Comparison of ENCODE assay signal across 11 cellular contexts in genomic region chr12:120100630-120101029, GRCh38. TPM values are rescaled to one million over a fixed set of nuclear protein-coding genes. Genes with fewer than 3 reads are reported as not detected.
DNase-seq lines count a peak whose midpoint lies in the region; ATAC-seq and TF ChIP-seq lines count a peak whose summit lies in the region.
"Had no signal": no experiment of that assay in that cellular context is flagged by ENCODE, and none has a peak within 500 bp of the region (broad histone marks: within the 10 kb centered on the region; RNA-seq: fewer than 3 reads in every experiment).

No MANE protein-coding gene starts in this region.

- H3K27ac ChIP-seq in dorsolateral prefrontal cortex (peak overlapping the region in 54 of 59 donors; percentile 11 to 88 (median 68)), thyroid gland (no peak overlapping the region)

- WGBS in thyroid gland, 2 donors = 46 to 59% methylated on average over 14 to 21 of the region's 21 CpGs

- H3K4me1 ChIP-seq in thyroid gland = peaks cover 0 to 22% of the 10 kb centered on the region in 2 donors

- peaks cover 0 to 5% of the 10 kb centered on the region in 2 donors for H3K36me3 Mint-ChIP-seq in activated naive CD4-positive, alpha-beta T cell treated with anti-CD3 and anti-CD28 coated beads, Interleukin-2, amount 50 U/mL, for 72 hours

- no peaks in the 10 kb centered on the region for H3K9me3 ChIP-seq in thyroid gland
- H3K9me3 ChIP-seq: mucosa of descending colon had no signal

- H3K4me3 ChIP-seq in dorsolateral prefrontal cortex (peak overlapping the region in 15 of 59 donors; percentile 2 to 33 (median 22)), thyroid gland (replicated peaks in 1 of 3) (no peak overlapping the region)
- H3K4me3 ChIP-seq: mucosa of descending colon had no signal

- no peak for TF ChIP-seq POLR2A in thyroid gland (IDR thresholded peaks at IDR 0.05)

- peak; percentile 34 for DNase-seq in NCI-H2227 (lab: John Stamatoyannopoulos, UW; ENCODE audit: unreplicated experiment)
- no peak for DNase-seq in NCI-H2227 treated with DMSO at 0.1 percent for 48 hours (lab: John Stamatoyannopoulos, UW)
- peak; percentile 46 to 85 (median 74) for DNase-seq in dorsolateral prefrontal cortex
- DNase-seq in medulla oblongata (ENCODE audit: extremely low spot score) = peak; percentile 93
- peak; percentile 73 to 77 for DNase-seq in thyroid gland
- DNase-seq in activated naive CD4-positive, alpha-beta T cell treated with anti-CD3 and anti-CD28 coated beads, Interleukin-2, amount 50 U/mL, for 72 hours (ENCODE audit: low spot score in 2 of 2) = no peak
- no peak for DNase-seq in GM19240 (ENCODE audit: insufficient read length, low spot score)
- DNase-seq: activated CD4-positive, alpha-beta T cell treated with anti-CD3 and anti-CD28 coated beads for 48 hours; PC-3 had no signal

- peaks cover 35 to 42% of the 10 kb centered on the region in 2 donors for H3K36me3 ChIP-seq in thyroid gland

- H3K27me3 ChIP-seq in dorsolateral prefrontal cortex = no peaks in the 10 kb centered on the region
- H3K27me3 ChIP-seq in thyroid gland = no peaks in the 10 kb centered on the region

- H3K9me3 Mint-ChIP-seq in activated naive CD4-positive, alpha-beta T cell treated with anti-CD3 and anti-CD28 coated beads, Interleukin-2, amount 50 U/mL, for 72 hours = no peaks in the 10 kb centered on the region

- H3K27ac Mint-ChIP-seq in activated naive CD4-positive, alpha-beta T cell treated with anti-CD3 and anti-CD28 coated beads, Interleukin-2, amount 50 U/mL, for 72 hours = no peak overlapping the region

- TF ChIP-seq CTCF in dorsolateral prefrontal cortex (IDR thresholded peaks at IDR 0.05 in 54 of 56, conservative IDR thresholded peaks at IDR 0.05 in 2 of 56; ENCODE audit: low read depth in 1 of 56, partially characterized antibody in 56 of 56) (no peak), thyroid gland (IDR thresholded peaks at IDR 0.05) (no peak)

- intact Hi-C loops in dorsolateral prefrontal cortex (cut with DNase I) (no loop called here), thyroid gland (cut with DNase I) (no loop called here)

- no peak for ATAC-seq in activated naive CD4-positive, alpha-beta T cell treated with anti-CD3 and anti-CD28 coated beads, Interleukin-2, amount 50 U/mL, for 72 hours
- no peak for ATAC-seq in HG02571 (IDR thresholded peaks at IDR 0.05; ENCODE audit: unreplicated experiment)
- ATAC-seq: mucosa of descending colon, PC-3 had no signal

RNA-seq across cellular contexts. Expression of gene RAB35, which starts 15.9 kb away (rescaled TPM):
- total RNA-seq in dorsolateral prefrontal cortex (10 to 100 TPM; 35.0 to 69.2 (median 52.4) TPM), thyroid gland (10 to 100 TPM; 14.9 to 19.9 (median 17.4) TPM)
- 10 to 100 TPM; 38.7 to 59.6 TPM for total RNA-seq in activated naive CD4-positive, alpha-beta T cell treated with anti-CD3 and anti-CD28 coated beads, Interleukin-2, amount 50 U/mL, for 72 hours

Comparison
In these comparisons a context has a peak if more than half of its experiments do, and no peak if none do; other contexts are left out.
1. DNase-seq: peak in NCI-H2227 (single experiment), dorsolateral prefrontal cortex (10 of 10), medulla oblongata (single experiment) and thyroid gland (2 of 2); none in NCI-H2227 treated with DMSO at 0.1 percent for 48 hours (single experiment), activated naive CD4-positive, alpha-beta T cell treated with anti-CD3 and anti-CD28 coated beads, Interleukin-2, amount 50 U/mL, for 72 hours (0 of 2) and GM19240 (single experiment).
2. H3K27ac ChIP-seq: peak in dorsolateral prefrontal cortex (54 of 59); none in thyroid gland (0 of 3).